1 cellular context compared by ENCODE assay signal in genomic region chr17:2029911-2030778, GRCh38.
TF ChIP-seq lines count a peak whose summit lies in the region.

Gene DPH1 (plus strand): TSS chr17:2030153. CDS start chr17:2030170, 17 bp downstream.

TF ChIP-seq in GM12878, 131 proteins besides CTCF, POLR2A, EP300 and RAD21 (continued from another document and continues in another):
- TF ChIP-seq PBX3 (IDR thresholded peaks at IDR 0.05; ENCODE audit: insufficient replicate concordance, low read depth, low read length) (peak; percentile 49), SIX5 (IDR thresholded peaks at IDR 0.05; ENCODE audit: low read depth, low read length, severe bottlenecking) (peak; percentile 69), RB1 (IDR thresholded peaks at IDR 0.05; ENCODE audit: borderline replicate concordance) (peak; percentile 56; the same call in 1 of the 2 replicates), FOXM1 (IDR thresholded peaks at IDR 0.05; ENCODE audit: low read depth, low read length) (no peak), KLF5 (IDR thresholded peaks at IDR 0.05; ENCODE audit: partially characterized antibody) (no peak), ATF7 (IDR thresholded peaks at IDR 0.05; ENCODE audit: low read depth) (no peak; the same call in 1 of the 2 replicates), ZZZ3 (IDR thresholded peaks at IDR 0.05; ENCODE audit: control insufficient read depth, insufficient read length, low read depth) (no peak), BHLHE40 (IDR thresholded peaks at IDR 0.05; ENCODE audit: borderline replicate concordance in 1 of 2, low read depth in 2 of 2, low read length in 1 of 2) (peak; percentile 81 to 84), PKNOX1 (IDR thresholded peaks at IDR 0.05) (no peak), ESRRA (IDR thresholded peaks at IDR 0.05; ENCODE audit: low read length) (no peak), NRF1 (conservative IDR thresholded peaks at IDR 0.05; ENCODE audit: low read depth, low read length) (peak; percentile 46; the same call in 1 of the 2 replicates), SREBF2 (IDR thresholded peaks at IDR 0.05; ENCODE audit: low read length) (no peak), ZNF24 (IDR thresholded peaks at IDR 0.05) (no peak), KAT2A (conservative IDR thresholded peaks at IDR 0.05; ENCODE audit: control insufficient read depth, low read depth, low read length) (no peak), ZNF207 (IDR thresholded peaks at IDR 0.05; ENCODE audit: borderline replicate concordance) (0 out of 2 replicates have a peak, but pooled peaks have one; percentile 76), ZSCAN29 (IDR thresholded peaks at IDR 0.05) (no peak), CBX3 (IDR thresholded peaks at IDR 0.05; ENCODE audit: borderline replicate concordance, low read depth) (no peak), POLR2AphosphoS5 (IDR thresholded peaks at IDR 0.05; ENCODE audit: low read length) (peak; percentile 31; the same call in 1 of the 2 replicates), MYC (IDR thresholded peaks at IDR 0.05; ENCODE audit: insufficient read depth, insufficient read length, insufficient replicate concordance, low read length, severe bottlenecking) (peak; percentile 76), ETV6 (conservative IDR thresholded peaks at IDR 0.05 in 1 of 2, IDR thresholded peaks at IDR 0.05 in 1 of 2; ENCODE audit: borderline replicate concordance in 1 of 2, low read depth in 1 of 2) (no peak), MXI1 (IDR thresholded peaks at IDR 0.05; ENCODE audit: low read depth, low read length) (peak; percentile 99), JUNB (IDR thresholded peaks at IDR 0.05) (no peak), MEF2B (IDR thresholded peaks at IDR 0.05; ENCODE audit: partially characterized antibody, poor library complexity, severe bottlenecking) (peak; percentile 73), RFX5 (IDR thresholded peaks at IDR 0.05; ENCODE audit: low read depth, low read length) (no peak; the same call in 1 of the 2 replicates), TCF12 (IDR thresholded peaks at IDR 0.05; ENCODE audit: low read depth, low read length) (peak; percentile 56; the same call in 1 of the 2 replicates), NR2C1 (IDR thresholded peaks at IDR 0.05) (peak; percentile 64; the same call in 1 of the 2 replicates), EZH2 (IDR thresholded peaks at IDR 0.05; ENCODE audit: borderline replicate concordance, control insufficient read depth, low read depth, low read length) (no peak), CBX5 (IDR thresholded peaks at IDR 0.05; ENCODE audit: low read depth) (0 out of 2 replicates have a peak, but pooled peaks have one; percentile 15), FOXK2 (IDR thresholded peaks at IDR 0.05) (peak; percentile 51; the same call in 1 of the 2 replicates), IRF4 (IDR thresholded peaks at IDR 0.05; ENCODE audit: low read depth, low read length) (no peak), ZBED1 (IDR thresholded peaks at IDR 0.05; ENCODE audit: borderline replicate concordance) (no peak), CHD4 (IDR thresholded peaks at IDR 0.05) (no peak), NBN (IDR thresholded peaks at IDR 0.05) (peak; percentile 63; the same call in 1 of the 2 replicates), CUX1 (IDR thresholded peaks at IDR 0.05; ENCODE audit: insufficient replicate concordance, low read depth, low read length) (peak; percentile 99), PAX8 (IDR thresholded peaks at IDR 0.05) (no peak)
- TF ChIP-seq, protein P1, sequence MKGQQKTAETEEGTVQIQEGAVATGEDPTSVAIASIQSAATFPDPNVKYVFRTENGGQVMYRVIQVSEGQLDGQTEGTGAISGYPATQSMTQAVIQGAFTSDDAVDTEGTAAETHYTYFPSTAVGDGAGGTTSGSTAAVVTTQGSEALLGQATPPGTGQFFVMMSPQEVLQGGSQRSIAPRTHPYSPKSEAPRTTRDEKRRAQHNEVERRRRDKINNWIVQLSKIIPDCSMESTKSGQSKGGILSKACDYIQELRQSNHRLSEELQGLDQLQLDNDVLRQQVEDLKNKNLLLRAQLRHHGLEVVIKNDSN (IDR thresholded peaks at IDR 0.05; ENCODE audit: borderline replicate concordance, extremely low read length, insufficient read depth, low read depth, low read length), result peak; percentile 79
- TF ChIP-seq, protein P2, sequence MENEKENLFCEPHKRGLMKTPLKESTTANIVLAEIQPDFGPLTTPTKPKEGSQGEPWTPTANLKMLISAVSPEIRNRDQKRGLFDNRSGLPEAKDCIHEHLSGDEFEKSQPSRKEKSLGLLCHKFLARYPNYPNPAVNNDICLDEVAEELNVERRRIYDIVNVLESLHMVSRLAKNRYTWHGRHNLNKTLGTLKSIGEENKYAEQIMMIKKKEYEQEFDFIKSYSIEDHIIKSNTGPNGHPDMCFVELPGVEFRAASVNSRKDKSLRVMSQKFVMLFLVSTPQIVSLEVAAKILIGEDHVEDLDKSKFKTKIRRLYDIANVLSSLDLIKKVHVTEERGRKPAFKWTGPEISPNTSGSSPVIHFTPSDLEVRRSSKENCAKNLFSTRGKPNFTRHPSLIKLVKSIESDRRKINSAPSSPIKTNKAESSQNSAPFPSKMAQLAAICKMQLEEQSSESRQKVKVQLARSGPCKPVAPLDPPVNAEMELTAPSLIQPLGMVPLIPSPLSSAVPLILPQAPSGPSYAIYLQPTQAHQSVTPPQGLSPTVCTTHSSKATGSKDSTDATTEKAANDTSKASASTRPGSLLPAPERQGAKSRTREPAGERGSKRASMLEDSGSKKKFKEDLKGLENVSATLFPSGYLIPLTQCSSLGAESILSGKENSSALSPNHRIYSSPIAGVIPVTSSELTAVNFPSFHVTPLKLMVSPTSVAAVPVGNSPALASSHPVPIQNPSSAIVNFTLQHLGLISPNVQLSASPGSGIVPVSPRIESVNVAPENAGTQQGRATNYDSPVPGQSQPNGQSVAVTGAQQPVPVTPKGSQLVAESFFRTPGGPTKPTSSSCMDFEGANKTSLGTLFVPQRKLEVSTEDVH (IDR thresholded peaks at IDR 0.05; ENCODE audit: low read depth, partially characterized antibody), result no peak
- TF ChIP-seq, protein P3, sequence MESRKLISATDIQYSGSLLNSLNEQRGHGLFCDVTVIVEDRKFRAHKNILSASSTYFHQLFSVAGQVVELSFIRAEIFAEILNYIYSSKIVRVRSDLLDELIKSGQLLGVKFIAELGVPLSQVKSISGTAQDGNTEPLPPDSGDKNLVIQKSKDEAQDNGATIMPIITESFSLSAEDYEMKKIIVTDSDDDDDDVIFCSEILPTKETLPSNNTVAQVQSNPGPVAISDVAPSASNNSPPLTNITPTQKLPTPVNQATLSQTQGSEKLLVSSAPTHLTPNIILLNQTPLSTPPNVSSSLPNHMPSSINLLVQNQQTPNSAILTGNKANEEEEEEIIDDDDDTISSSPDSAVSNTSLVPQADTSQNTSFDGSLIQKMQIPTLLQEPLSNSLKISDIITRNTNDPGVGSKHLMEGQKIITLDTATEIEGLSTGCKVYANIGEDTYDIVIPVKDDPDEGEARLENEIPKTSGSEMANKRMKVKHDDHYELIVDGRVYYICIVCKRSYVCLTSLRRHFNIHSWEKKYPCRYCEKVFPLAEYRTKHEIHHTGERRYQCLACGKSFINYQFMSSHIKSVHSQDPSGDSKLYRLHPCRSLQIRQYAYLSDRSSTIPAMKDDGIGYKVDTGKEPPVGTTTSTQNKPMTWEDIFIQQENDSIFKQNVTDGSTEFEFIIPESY (IDR thresholded peaks at IDR 0.05), result no peak
- TF ChIP-seq, protein P4, sequence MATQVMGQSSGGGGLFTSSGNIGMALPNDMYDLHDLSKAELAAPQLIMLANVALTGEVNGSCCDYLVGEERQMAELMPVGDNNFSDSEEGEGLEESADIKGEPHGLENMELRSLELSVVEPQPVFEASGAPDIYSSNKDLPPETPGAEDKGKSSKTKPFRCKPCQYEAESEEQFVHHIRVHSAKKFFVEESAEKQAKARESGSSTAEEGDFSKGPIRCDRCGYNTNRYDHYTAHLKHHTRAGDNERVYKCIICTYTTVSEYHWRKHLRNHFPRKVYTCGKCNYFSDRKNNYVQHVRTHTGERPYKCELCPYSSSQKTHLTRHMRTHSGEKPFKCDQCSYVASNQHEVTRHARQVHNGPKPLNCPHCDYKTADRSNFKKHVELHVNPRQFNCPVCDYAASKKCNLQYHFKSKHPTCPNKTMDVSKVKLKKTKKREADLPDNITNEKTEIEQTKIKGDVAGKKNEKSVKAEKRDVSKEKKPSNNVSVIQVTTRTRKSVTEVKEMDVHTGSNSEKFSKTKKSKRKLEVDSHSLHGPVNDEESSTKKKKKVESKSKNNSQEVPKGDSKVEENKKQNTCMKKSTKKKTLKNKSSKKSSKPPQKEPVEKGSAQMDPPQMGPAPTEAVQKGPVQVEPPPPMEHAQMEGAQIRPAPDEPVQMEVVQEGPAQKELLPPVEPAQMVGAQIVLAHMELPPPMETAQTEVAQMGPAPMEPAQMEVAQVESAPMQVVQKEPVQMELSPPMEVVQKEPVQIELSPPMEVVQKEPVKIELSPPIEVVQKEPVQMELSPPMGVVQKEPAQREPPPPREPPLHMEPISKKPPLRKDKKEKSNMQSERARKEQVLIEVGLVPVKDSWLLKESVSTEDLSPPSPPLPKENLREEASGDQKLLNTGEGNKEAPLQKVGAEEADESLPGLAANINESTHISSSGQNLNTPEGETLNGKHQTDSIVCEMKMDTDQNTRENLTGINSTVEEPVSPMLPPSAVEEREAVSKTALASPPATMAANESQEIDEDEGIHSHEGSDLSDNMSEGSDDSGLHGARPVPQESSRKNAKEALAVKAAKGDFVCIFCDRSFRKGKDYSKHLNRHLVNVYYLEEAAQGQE (IDR thresholded peaks at IDR 0.05; ENCODE audit: low read depth, low read length), result no peak
- TF ChIP-seq, protein P5, sequence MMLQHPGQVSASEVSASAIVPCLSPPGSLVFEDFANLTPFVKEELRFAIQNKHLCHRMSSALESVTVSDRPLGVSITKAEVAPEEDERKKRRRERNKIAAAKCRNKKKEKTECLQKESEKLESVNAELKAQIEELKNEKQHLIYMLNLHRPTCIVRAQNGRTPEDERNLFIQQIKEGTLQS (IDR thresholded peaks at IDR 0.05; ENCODE audit: borderline replicate concordance, extremely low read depth, low read depth, low read length), result 0 out of 2 replicates have a peak, but pooled peaks have one; percentile 14
